Comparison of ENCODE assay signal across 1 cellular context in genomic region chr13:36975172-36975571, GRCh38.
TF ChIP-seq lines count a peak whose summit lies in the region.

No MANE protein-coding gene starts in this region.

TF ChIP-seq in GM23338, 12 proteins besides CTCF, POLR2A, EP300 and RAD21 (continued from another document):
- no peak for TF ChIP-seq ZNF462 (CRISPR knock-in tag; IDR thresholded peaks at IDR 0.05)
- TF ChIP-seq ZNF114 (CRISPR knock-in tag; IDR thresholded peaks at IDR 0.05), result no peak
- TF ChIP-seq EZH2 (IDR thresholded peaks at IDR 0.05; ENCODE audit: low read depth, unreplicated experiment), result no peak
- no peak for TF ChIP-seq EZH2phosphoT487 (IDR thresholded peaks at IDR 0.05; ENCODE audit: unreplicated experiment)
- TF ChIP-seq ZNF331 (CRISPR knock-in tag; IDR thresholded peaks at IDR 0.05; ENCODE audit: low read depth), result no peak
